Comparison of ENCODE assay signal across 8 cellular contexts in genomic region chr13:98977568-98978270, GRCh38. TPM values are rescaled to one million over a fixed set of nuclear protein-coding genes. Genes with fewer than 3 reads are reported as not detected.
DNase-seq lines count a peak whose midpoint lies in the region; ATAC-seq and TF ChIP-seq lines count a peak whose summit lies in the region.

Gene DOCK9, minus strand, starts transcription at chr13:98978064. Its CDS starts 155 bp downstream, at chr13:98977909.

- TF ChIP-seq POLR2A in thyroid gland (IDR thresholded peaks at IDR 0.05): peak in 1 of 2 donors; percentile 76

- H3K27me3 Mint-ChIP-seq in CD4-positive, CD25-positive, alpha-beta regulatory T cell: no peaks in the 10 kb centered on the region

- no peaks in the 10 kb centered on the region for H3K36me3 ChIP-seq in CD4-positive, CD25-positive, alpha-beta regulatory T cell (ENCODE audit: control insufficient read depth, insufficient read depth, low read length)
- H3K36me3 ChIP-seq in PC-3 (ENCODE audit: low read depth, low read length): no peaks in the 10 kb centered on the region
- H3K36me3 ChIP-seq in thyroid gland: no peaks in the 10 kb centered on the region

- CTCF ChIA-PET in PC-3 (lab: Charles Lee): no interaction called here

- peaks cover 4% of the 10 kb centered on the region for H3K36me3 Mint-ChIP-seq in CD4-positive, CD25-positive, alpha-beta regulatory T cell

- no TSS peak for BruUV-seq in PC-3 (replicated peaks; lab: Mats Ljungman, UMichigan)

- H3K79me2 ChIP-seq in PC-3 (ENCODE audit: low read length): peaks cover 15% of the 10 kb centered on the region

- ATAC-seq in CD4-positive, CD25-positive, alpha-beta regulatory T cell (ENCODE audit: low read depth in 2 of 2): no peak
- peak; percentile 87 for ATAC-seq in PC-3

- DNase-seq in CD4-positive, CD25-positive, alpha-beta regulatory T cell: no peak
- peak; percentile 25 for DNase-seq in PC-3
- DNase-seq in mesenteric fat pad (ENCODE audit: low spot score): no peak
- DNase-seq in thyroid gland: peak; percentile 75 to 80
- no peak for DNase-seq in NCI-H2196 (lab: John Stamatoyannopoulos, UW; ENCODE audit: unreplicated experiment)
- DNase-seq in NCI-H1436 (lab: John Stamatoyannopoulos, UW): no peak
- DNase-seq in HPDE6-E6E7 (ENCODE audit: extremely low spot score): no peak

- peaks cover 22 to 80% (median 47%) of the 10 kb centered on the region in 4 donors for H3K4me1 Mint-ChIP-seq in CD4-positive, CD25-positive, alpha-beta regulatory T cell

- in situ Hi-C loops in endometrial microvascular endothelial cells (cut with HindIII; ENCODE audit: inconsistent ontology term, low pct_unique_long_range_greater_than_20kb, low sequenced_read_pairs): no loop called here

- H3K4me1 ChIP-seq in CD4-positive, CD25-positive, alpha-beta regulatory T cell (ENCODE audit: control insufficient read depth, insufficient read depth, low read length, poor library complexity, severe bottlenecking): peaks cover 3% of the 10 kb centered on the region
- H3K4me1 ChIP-seq in PC-3 (ENCODE audit: insufficient read depth, low read length): peaks cover 34% of the 10 kb centered on the region
- peaks cover 48 to 57% of the 10 kb centered on the region in 2 donors for H3K4me1 ChIP-seq in thyroid gland

- peak within 1 kb of the TSS in 1 of 4 donors; percentile 33 for H3K4me3 Mint-ChIP-seq in CD4-positive, CD25-positive, alpha-beta regulatory T cell

- no peaks in the 10 kb centered on the region for H4K20me1 ChIP-seq in PC-3 (ENCODE audit: low read length)

- H3K27ac ChIP-seq in CD4-positive, CD25-positive, alpha-beta regulatory T cell (ENCODE audit: insufficient read depth, low read length, poor library complexity, severe bottlenecking): no peak within 1 kb of the TSS
- H3K27ac ChIP-seq in PC-3 (ENCODE audit: low read length) (peak within 1 kb of the TSS; percentile 71), thyroid gland (peak within 1 kb of the TSS; percentile 50 to 76 (median 60))

- H3K9me3 ChIP-seq in CD4-positive, CD25-positive, alpha-beta regulatory T cell (ENCODE audit: control insufficient read depth in 2 of 2, low read length in 2 of 2): no peaks in the 10 kb centered on the region
- H3K9me3 ChIP-seq in PC-3 (ENCODE audit: low read length) (no peaks in the 10 kb centered on the region), thyroid gland (no peaks in the 10 kb centered on the region)

- peak within 1 kb of the TSS; percentile 15; the same call in 1 of the 2 replicates for H3K9ac ChIP-seq in PC-3 (ENCODE audit: low read length)

- 6 to 17% methylated on average over 15 to 16 of the region's 16 CpGs for WGBS in thyroid gland, 2 donors

- H3F3A ChIP-seq in PC-3 (ENCODE audit: low read length, unreplicated experiment): no peaks in the 10 kb centered on the region

- peak within 1 kb of the TSS; percentile 72 for H3K4me2 ChIP-seq in PC-3 (ENCODE audit: low read length)

- intact Hi-C loops in PC-3 (cut with micrococcal nuclease) (loop anchor here (5.0 kb wide), 2 partner anchors 70 to 85 kb away; no protein-coding TSS in a partner anchor), thyroid gland (cut with DNase I) (loop anchor here (10.0 kb wide), 1 partner anchor 57 kb away; no protein-coding TSS in a partner anchor)

- no peaks in the 10 kb centered on the region for H3K27me3 ChIP-seq in CD4-positive, CD25-positive, alpha-beta regulatory T cell (ENCODE audit: control insufficient read depth, insufficient read depth, low read length)
- H3K27me3 ChIP-seq in PC-3 (ENCODE audit: low read length) (no peaks in the 10 kb centered on the region), thyroid gland (no peaks in the 10 kb centered on the region)

- H3K27ac Mint-ChIP-seq in CD4-positive, CD25-positive, alpha-beta regulatory T cell: peak within 1 kb of the TSS; percentile 4 to 55 (median 45)

- peak within 1 kb of the TSS; percentile 24; the same call in 1 of the 2 replicates for H2AFZ ChIP-seq in PC-3 (ENCODE audit: low read length)

- no peaks in the 10 kb centered on the region for H3K9me2 ChIP-seq in PC-3 (replicated peaks; ENCODE audit: low read length)

- H3K9me3 Mint-ChIP-seq in CD4-positive, CD25-positive, alpha-beta regulatory T cell: peaks cover 0 to 2% (median 0%) of the 10 kb centered on the region in 7 donors

- no peak for TF ChIP-seq CTCF in PC-3 (conservative IDR thresholded peaks at IDR 0.05; ENCODE audit: low read depth, low read length)
- TF ChIP-seq CTCF in thyroid gland (IDR thresholded peaks at IDR 0.05): no peak

- H3K4me3 ChIP-seq in CD4-positive, CD25-positive, alpha-beta regulatory T cell (ENCODE audit: low read depth, low read length): no peak within 1 kb of the TSS
- H3K4me3 ChIP-seq in PC-3 (ENCODE audit: low read length): peak within 1 kb of the TSS; percentile 39
- H3K4me3 ChIP-seq in thyroid gland (replicated peaks in 1 of 3): peak within 1 kb of the TSS in 2 of 3 donors; percentile 3 to 8

- POLR2A ChIA-PET in PC-3 (lab: Charles Lee; ENCODE audit: unreplicated experiment): no interaction called here

RNA-seq across cellular contexts. Expression of gene DOCK9, which starts in this region (rescaled TPM):
- total RNA-seq in CD4-positive, CD25-positive, alpha-beta regulatory T cell: 75.0 TPM
- polyA plus RNA-seq in CD4-positive, CD25-positive, alpha-beta regulatory T cell: 1 to 10 TPM; 4.4 to 8.3 (median 6.6) TPM
- total RNA-seq in PC-3 (2014; rRNA removed) (31.7 and 36.5 TPM in 2 replicates), endometrial microvascular endothelial cells (ENCODE audit: inconsistent ontology term) (210 TPM), mesenteric fat pad (127 TPM), thyroid gland (100 to 1,000 TPM; 126 to 240 (median 160) TPM)

Comparison
In these comparisons a context has a peak if more than half of its experiments do, and no peak if none do; other contexts are left out.
1. DNase-seq: peak in PC-3 (single experiment) and thyroid gland (2 of 2); none in CD4-positive, CD25-positive, alpha-beta regulatory T cell (0 of 3), mesenteric fat pad (single experiment), NCI-H2196 (single experiment), NCI-H1436 (single experiment) and HPDE6-E6E7 (single experiment).